10 cellular contexts compared by ENCODE assay signal in the genomic region with DNA sequence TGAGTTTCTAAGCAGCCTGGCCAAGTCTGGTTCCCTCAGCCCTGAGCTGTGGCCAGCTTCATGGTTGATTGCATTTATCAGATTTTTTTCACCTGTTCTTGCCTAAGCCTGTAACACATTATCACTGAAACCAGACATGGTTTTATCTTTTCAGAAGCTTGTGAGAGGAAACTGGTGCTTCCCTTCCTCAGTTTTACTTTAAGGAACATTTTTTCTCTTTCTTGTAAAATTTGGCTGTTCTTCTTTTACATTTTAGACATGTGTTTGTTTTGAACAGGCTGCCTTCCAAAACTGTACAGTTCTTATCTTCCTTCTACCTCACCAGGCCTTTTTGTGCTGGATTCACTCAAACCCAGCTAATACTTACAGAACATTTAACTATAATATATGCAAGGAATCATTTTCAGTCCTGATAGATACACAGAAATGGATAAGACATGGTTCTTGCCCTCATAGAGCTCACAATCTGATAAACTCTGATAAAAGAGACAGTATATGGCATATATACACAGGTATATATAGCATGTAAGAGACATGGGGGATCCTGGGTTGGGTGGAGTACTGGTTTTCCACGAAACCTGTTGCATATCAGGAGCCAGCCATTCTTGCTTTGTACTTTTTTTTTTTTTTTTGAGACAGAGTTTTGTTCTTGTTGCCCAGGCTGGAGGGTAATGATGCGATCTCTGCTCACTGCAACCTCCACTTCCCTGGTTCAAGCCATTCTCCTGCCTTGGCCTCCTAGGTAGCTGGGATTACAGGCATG. TPM values are rescaled to one million over a fixed set of nuclear protein-coding genes. Genes with fewer than 3 reads are reported as not detected.
DNase-seq lines count a peak whose midpoint lies in the region; ATAC-seq, FAIRE-seq and TF ChIP-seq lines count a peak whose summit lies in the region.
"Had no signal": no experiment of that assay in that cellular context is flagged by ENCODE, and none has a peak within 500 bp of the region (broad histone marks: within the 10 kb centered on the region; RNA-seq: fewer than 3 reads in every experiment).

No MANE protein-coding gene starts in this region.

- TF ChIP-seq CTCF in K562 (IDR thresholded peaks at IDR 0.05 in 2 of 3, conservative IDR thresholded peaks at IDR 0.05 in 1 of 3; ENCODE audit: insufficient read depth in 2 of 3, low read depth in 1 of 3, low read length in 3 of 3) = no peak; a peak in 1 of 6 replicates

- FAIRE-seq in K562 (lab: Jason Lieb, UNC) = peak; percentile 93
- FAIRE-seq: A549 had no signal

- peak overlapping the region; percentile 95 for H3K27ac ChIP-seq in K562 (ENCODE audit: extremely low read depth, low read depth, low read length)
- H3K27ac ChIP-seq in subcutaneous abdominal adipose tissue (ENCODE audit: low read depth, low read length) = peak overlapping the region; percentile 3
- H3K27ac ChIP-seq: A549 had no signal

- H3K27me3 ChIP-seq in K562 (ENCODE audit: control insufficient read depth in 2 of 2, insufficient read depth in 2 of 2, low read length in 2 of 2) = no peaks in the 10 kb centered on the region
- no peaks in the 10 kb centered on the region for H3K27me3 ChIP-seq in subcutaneous abdominal adipose tissue (ENCODE audit: control insufficient read depth in 5 of 5, insufficient read depth in 4 of 5, low read length in 5 of 5)

- TF ChIP-seq POLR2A in K562 (conservative IDR thresholded peaks at IDR 0.05) = no peak

- POLR2A ChIA-PET in K562 (lab: Yijun Ruan, JAX) = interaction anchor here (0.8 to 1.9 kb wide), 21 partner anchors 8 to 70 kb away, joined by 3 to 10 read pairs (median 4); no protein-coding TSS in a partner anchor

- ATAC-seq in HG03097 (IDR thresholded peaks at IDR 0.05; ENCODE audit: low FRiP score, unreplicated experiment) (peak; percentile 64), K562 (peak; percentile 88)
- ATAC-seq: A549 had no signal

- TF ChIP-seq RAD21 in K562 (CRISPR knock-in tag; conservative IDR thresholded peaks at IDR 0.05 in 1 of 2, IDR thresholded peaks at IDR 0.05 in 1 of 2) = peak in 1 of 2 experiments; percentile 33; a peak in 2 of 4 replicates

- peak overlapping the region; percentile 67; the same call in 1 of the 2 replicates for H2AFZ ChIP-seq in K562 (ENCODE audit: low read depth, low read length)

- H3K36me3 ChIP-seq in K562 (ENCODE audit: control insufficient read depth, insufficient read depth, low read length) (no peaks in the 10 kb centered on the region), subcutaneous abdominal adipose tissue (ENCODE audit: control insufficient read depth in 5 of 5, insufficient read depth in 5 of 5, low read length in 5 of 5) (no peaks in the 10 kb centered on the region)
- H3K36me3 ChIP-seq: HAP-1 had no signal

- DNase-seq in NCI-H2196 (lab: John Stamatoyannopoulos, UW; ENCODE audit: unreplicated experiment) (peak; percentile 13), NCI-H2196 treated with DMSO at 0.1 percent for 48 hours (lab: John Stamatoyannopoulos, UW; ENCODE audit: unreplicated experiment) (no peak), K562 (ENCODE audit: extremely low read depth in 1 of 4, low spot score in 3 of 4) (peak; percentile 63 to 92 (median 74)), midbrain (lab: John Stamatoyannopoulos, UW) (no peak), NCI-H128 (lab: John Stamatoyannopoulos, UW; ENCODE audit: unreplicated experiment) (no peak), NCI-H2107 treated with DMSO at 0.1 percent for 48 hours (lab: John Stamatoyannopoulos, UW; ENCODE audit: unreplicated experiment) (no peak)

- peak overlapping the region; percentile 84 for H3K4me2 ChIP-seq in K562 (ENCODE audit: insufficient read depth, low read length)
- H3K4me2 ChIP-seq: A549 had no signal

- H3K4me1 ChIP-seq in K562 (replicated peaks in 1 of 2; ENCODE audit: control insufficient read depth in 2 of 2, insufficient read depth in 2 of 2, low read length in 2 of 2) = peaks cover 26 to 61% of the 10 kb centered on the region in 2 experiments
- H3K4me1 ChIP-seq in subcutaneous abdominal adipose tissue (ENCODE audit: control insufficient read depth in 5 of 5, insufficient read depth in 5 of 5, low read length in 5 of 5) = peaks cover 5 to 29% (median 24%) of the 10 kb centered on the region in 5 donors

- no TSS peak for BruUV-seq in K562 (replicated peaks; lab: Mats Ljungman, UMichigan)

- 8% methylated on average over 2 of the region's 2 CpGs for WGBS in K562 (ENCODE audit: insufficient coverage, low coverage, missing lambda C conversion rate)

- in situ Hi-C loops in K562 (cut with MboI) = no loop called here

- H3K79me2 ChIP-seq in K562 (ENCODE audit: control insufficient read depth, insufficient read depth, low read length) = peaks cover 87% of the 10 kb centered on the region

- TF ChIP-seq EP300 in K562 (IDR thresholded peaks at IDR 0.05; ENCODE audit: low read length) = peak; percentile 99

- H3K9me1 ChIP-seq in K562 (ENCODE audit: control insufficient read depth, insufficient read depth, low read length) = no peaks in the 10 kb centered on the region

- H3K9ac ChIP-seq in K562 (ENCODE audit: insufficient read depth in 1 of 2, low read depth in 2 of 2, low read length in 2 of 2) (peak overlapping the region in 1 of 2 experiments; percentile 74; a peak in 2 of 4 replicates), subcutaneous abdominal adipose tissue (ENCODE audit: low read length in 5 of 5) (no peak overlapping the region)

- intact Hi-C loops in K562 (cut with micrococcal nuclease) = loop anchor here (1.0 to 5.0 kb wide), 3 partner anchors 19 to 69 kb away; no protein-coding TSS in a partner anchor

- H3K9me3 ChIP-seq in K562 (replicated peaks; ENCODE audit: control insufficient read depth, insufficient read depth, low read depth, low read length) (no peaks in the 10 kb centered on the region), subcutaneous abdominal adipose tissue (ENCODE audit: control insufficient read depth in 5 of 5, low read length in 5 of 5) (peaks cover 0 to 5% (median 1%) of the 10 kb centered on the region in 5 donors)
- H3K9me3 ChIP-seq: HAP-1 had no signal

- CTCF ChIA-PET in K562 (lab: Yijun Ruan, JAX; ENCODE audit: low intra/inter-chr PET ratio) = no interaction called here

- no peaks in the 10 kb centered on the region for H4K20me1 ChIP-seq in K562 (replicated peaks; ENCODE audit: control insufficient read depth, insufficient read depth, low read length)

- H3K4me3 ChIP-seq in K562 (no peak overlapping the region; the same call in 1 of the 2 replicates), subcutaneous abdominal adipose tissue (ENCODE audit: low read depth in 1 of 5, low read length in 5 of 5) (no peak overlapping the region)
- H3K4me3 ChIP-seq: A549, HAP-1 had no signal

TF ChIP-seq in K562, 482 proteins besides CTCF, POLR2A, EP300 and RAD21 (continues in another document):
- TF ChIP-seq ZNF436 (CRISPR knock-in tag; IDR thresholded peaks at IDR 0.05) = no peak
- TF ChIP-seq ZFP1 (CRISPR knock-in tag; IDR thresholded peaks at IDR 0.05) = no peak
- TF ChIP-seq CSDE1 (IDR thresholded peaks at IDR 0.05) = no peak
- 0 out of 2 replicates have a peak, but pooled peaks have one; percentile 26 for TF ChIP-seq ZC3H11A (IDR thresholded peaks at IDR 0.05; ENCODE audit: low read depth, low read length)

RNA-seq across cellular contexts. Expression of gene ZNRF1, which starts 44.5 kb away (rescaled TPM):
- 26.9 and 43.7 TPM in 2 replicates for total RNA-seq in K562 (2011; cell fraction: chromatin; rRNA removed; ENCODE audit: low replicate concordance)
- total RNA-seq in K562 (2011; cell fraction: nucleolus; rRNA removed) = 26.5 and 31.6 TPM in 2 replicates
- 33.2 and 34.4 TPM in 2 replicates for total RNA-seq in K562 (2011; cell fraction: nucleoplasm; rRNA removed)
- total RNA-seq in K562 (2014; rRNA removed) = 30.4 and 32.4 TPM in 2 replicates
- 10.6 and 15.5 TPM in 2 replicates for total RNA-seq in K562 (2014; rRNA removed; fragmentation: Illumina TruSeq; extraction: Trizol)
- total RNA-seq in K562 (2015; rRNA removed; fragmentation: Illumina TruSeq; extraction: Trizol) = 17.2 and 18.8 TPM in 2 replicates
- total RNA-seq in K562 (2021) = 35.3 and 37.7 TPM in 2 replicates
- 19.1 and 25.1 TPM in 2 replicates for polyA plus RNA-seq in K562 (2011; rRNA removed)
- polyA plus RNA-seq in K562 (2011; cell fraction: cytosol; rRNA removed) = 16.8 and 30.1 TPM in 2 replicates
- 43.0 and 43.6 TPM in 2 replicates for polyA plus RNA-seq in K562 (2011; cell fraction: nucleus; rRNA removed)
- 24.0 and 31.0 TPM in 2 replicates for polyA plus RNA-seq in K562 (2012)
- 20.1 and 21.0 TPM in 2 replicates for polyA plus RNA-seq in K562 (2014; fragmentation: Illumina TruSeq; extraction: Trizol)
- 10 to 100 TPM in 1 of 2 experiments, 1 to 10 TPM in 1; 9.5 to 20.0 TPM for polyA plus RNA-seq in K562 (2014; fragmentation: Nextera tagmentation; extraction: Ambion mirVana)
- 21.8 and 23.9 TPM in 2 replicates for polyA plus RNA-seq in K562 (2014; rRNA removed)
- 17.3 and 24.2 TPM in 2 replicates for polyA minus RNA-seq in K562 (2011; rRNA and poly(A)+ RNA removed)
- 20.2 and 22.4 TPM in 2 replicates for polyA minus RNA-seq in K562 (2011; cell fraction: cytosol; rRNA and poly(A)+ RNA removed)
- 21.8 and 24.4 TPM in 2 replicates for polyA minus RNA-seq in K562 (2011; cell fraction: nucleus; rRNA and poly(A)+ RNA removed)

RNA-seq across cellular contexts. Expression of gene WDR59, which starts 58.4 kb away (rescaled TPM):
- 271 and 313 TPM in 2 replicates for total RNA-seq in K562 (2011; cell fraction: chromatin; rRNA removed; ENCODE audit: low replicate concordance)
- 146 and 158 TPM in 2 replicates for total RNA-seq in K562 (2011; cell fraction: nucleolus; rRNA removed)
- 157 and 158 TPM in 2 replicates for total RNA-seq in K562 (2011; cell fraction: nucleoplasm; rRNA removed)
- 19.6 and 35.1 TPM in 2 replicates for total RNA-seq in K562 (2014; rRNA removed)
- total RNA-seq in K562 (2014; rRNA removed; fragmentation: Illumina TruSeq; extraction: Trizol) = 32.2 and 34.7 TPM in 2 replicates
- 20.0 and 28.0 TPM in 2 replicates for total RNA-seq in K562 (2015; rRNA removed; fragmentation: Illumina TruSeq; extraction: Trizol)
- 81.3 and 94.3 TPM in 2 replicates for total RNA-seq in K562 (2021)
- polyA plus RNA-seq in K562 (2011; rRNA removed) = 119 and 126 TPM in 2 replicates
- 89.5 and 105 TPM in 2 replicates for polyA plus RNA-seq in K562 (2011; cell fraction: cytosol; rRNA removed)
- 307 and 327 TPM in 2 replicates for polyA plus RNA-seq in K562 (2011; cell fraction: nucleus; rRNA removed)
- polyA plus RNA-seq in K562 (2012) = 42.5 and 56.4 TPM in 2 replicates
- 47.6 and 59.0 TPM in 2 replicates for polyA plus RNA-seq in K562 (2014; fragmentation: Illumina TruSeq; extraction: Trizol)
- polyA plus RNA-seq in K562 (2014; fragmentation: Nextera tagmentation; extraction: Ambion mirVana) = 10 to 100 TPM; 12.7 to 16.2 TPM
- polyA plus RNA-seq in K562 (2014; rRNA removed) = 52.2 and 57.4 TPM in 2 replicates
- polyA minus RNA-seq in K562 (2011; rRNA and poly(A)+ RNA removed) = 114 and 147 TPM in 2 replicates
- polyA minus RNA-seq in K562 (2011; cell fraction: cytosol; rRNA and poly(A)+ RNA removed) = 38.2 and 42.9 TPM in 2 replicates
- 63.0 and 94.5 TPM in 2 replicates for polyA minus RNA-seq in K562 (2011; cell fraction: nucleus; rRNA and poly(A)+ RNA removed)

Comparison
In these comparisons a context has a peak if more than half of its experiments do, and no peak if none do; other contexts are left out.
1. DNase-seq: peak in NCI-H2196 (single experiment) and K562 (4 of 4); none in NCI-H2196 treated with DMSO at 0.1 percent for 48 hours (single experiment), midbrain (single experiment), NCI-H128 (single experiment) and NCI-H2107 treated with DMSO at 0.1 percent for 48 hours (single experiment).